In genomic region chr3:133494469-133494868, GRCh38 we compare ENCODE assay signal across 9 cellular contexts.
DNase-seq lines count a peak whose midpoint lies in the region; ATAC-seq, FAIRE-seq and TF ChIP-seq lines count a peak whose summit lies in the region.
"Had no signal": no experiment of that assay in that cellular context is flagged by ENCODE, and none has a peak within 500 bp of the region (broad histone marks: within the 10 kb centered on the region; RNA-seq: fewer than 3 reads in every experiment).

No MANE protein-coding gene starts in this region.

- no peaks in the 10 kb centered on the region for H3K36me3 ChIP-seq in heart right ventricle

- H3K4me1 ChIP-seq in heart right ventricle = no peaks in the 10 kb centered on the region

- no peaks in the 10 kb centered on the region for H3K27me3 ChIP-seq in heart right ventricle

- no peak overlapping the region for H3K4me3 ChIP-seq in heart right ventricle
- H3K4me3 ChIP-seq in fibroblast of mammary gland (ENCODE audit: control insufficient read depth, low read depth, low read length) = no peak overlapping the region

- no peak overlapping the region for H3K27ac ChIP-seq in heart right ventricle

- intact Hi-C loops in heart right ventricle (cut with DNase I) (loop anchor here in 1 of 10 donors (10.0 kb wide), 1 partner anchor 90 kb away; no protein-coding TSS in a partner anchor), left cardiac atrium (cut with DNase I) (no loop called here)

- no peaks in the 10 kb centered on the region for H3K9me3 ChIP-seq in heart right ventricle

- TF ChIP-seq CTCF in heart right ventricle (IDR thresholded peaks at IDR 0.05) = peak in 6 of 9 donors; percentile 10 to 36 (median 23)
- peak; percentile 41 for TF ChIP-seq CTCF in fibroblast of mammary gland (conservative IDR thresholded peaks at IDR 0.05; ENCODE audit: control insufficient read depth, insufficient read depth, low read depth, low read length)

- DNase-seq in heart right ventricle (no peak), left cardiac atrium (no peak), RPMI7951 (ENCODE audit: low read depth) (peak; percentile 33), fibroblast of mammary gland (ENCODE audit: low read depth) (peak; percentile 23), urothelium cell line (ENCODE audit: low spot score) (peak; percentile 18)
- DNase-seq in central memory CD4-positive, alpha-beta T cell = no peak
- DNase-seq: naive B cell had no signal

- 59 to 62% methylated on average over 6 of the region's 6 CpGs for WGBS in heart right ventricle, 2 donors

- ATAC-seq in heart right ventricle (no peak), left cardiac atrium (no peak), HG03097 (IDR thresholded peaks at IDR 0.05; ENCODE audit: low FRiP score, unreplicated experiment) (no peak), esophagus mucosa (no peak)

- FAIRE-seq in urothelium cell line (lab: Jason Lieb, UNC) = no peak

Comparison
In these comparisons a context has a peak if more than half of its experiments do, and no peak if none do; other contexts are left out.
1. DNase-seq: peak in RPMI7951 (single experiment), fibroblast of mammary gland (single experiment) and urothelium cell line (single experiment); none in heart right ventricle (0 of 2), left cardiac atrium (single experiment) and central memory CD4-positive, alpha-beta T cell (single experiment).